1 cellular context compared by ENCODE assay signal in genomic region chr17:69048634-69049033, GRCh38.
TF ChIP-seq lines count a peak whose summit lies in the region.

No MANE protein-coding gene starts in this region.

TF ChIP-seq in K562, 482 proteins besides CTCF, POLR2A, EP300 and RAD21 (continued from another document):
- TF ChIP-seq FOXO4 (CRISPR knock-in tag; IDR thresholded peaks at IDR 0.05), result no peak
- TF ChIP-seq POLR3A (IDR thresholded peaks at IDR 0.05; ENCODE audit: borderline replicate concordance, extremely low read depth, insufficient read depth, insufficient read length), result no peak
- no peak for TF ChIP-seq NCOA6 (IDR thresholded peaks at IDR 0.05)
- TF ChIP-seq EWSR1 (IDR thresholded peaks at IDR 0.05; ENCODE audit: borderline replicate concordance, low read depth, partially characterized antibody), result no peak
